Comparison of ENCODE assay signal across 8 cellular contexts in the genomic region with DNA sequence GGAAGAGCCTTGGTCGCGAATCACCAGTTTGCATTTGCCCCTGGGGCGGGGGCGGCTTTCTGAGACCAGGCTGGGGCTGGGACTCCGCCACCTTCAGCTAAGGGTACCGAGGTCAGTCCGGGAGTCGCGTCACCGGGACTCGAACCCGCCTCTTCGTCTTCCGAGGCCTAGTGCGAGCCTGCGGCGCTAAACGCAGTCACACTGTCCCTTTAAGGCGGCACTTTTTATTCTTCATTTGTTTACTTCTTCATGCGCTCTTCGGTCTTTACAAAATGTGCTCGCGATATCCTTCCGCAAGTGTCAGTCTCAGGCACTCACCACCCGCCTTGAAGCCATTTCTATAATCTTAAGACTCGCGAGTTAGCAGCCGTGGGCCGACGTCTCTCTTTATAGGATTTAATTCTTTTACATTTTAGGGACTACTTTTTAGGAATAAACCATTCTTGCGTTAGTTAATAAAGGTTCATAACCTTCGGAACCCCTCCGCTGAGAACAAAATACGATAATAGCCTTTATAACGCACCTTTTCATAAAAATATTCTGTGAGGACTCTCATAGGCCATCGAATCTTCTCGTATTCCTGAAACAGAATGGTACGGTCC. TPM values are rescaled to one million over a fixed set of nuclear protein-coding genes. Genes with fewer than 3 reads are reported as not detected.
A peak's percentile ranks its signal among the peaks of the same experiment; 100 is the strongest.
DNase-seq lines count a peak whose midpoint lies in the region; ATAC-seq and TF ChIP-seq lines count a peak whose summit lies in the region.

No MANE protein-coding gene starts in this region.

- H3K36me3 Mint-ChIP-seq in activated naive CD4-positive, alpha-beta T cell treated with anti-CD3 and anti-CD28 coated beads, Interleukin-2, amount 10 ng/mL, durations not matched to agents 7 days and 5 days = peaks cover 24% of the 10 kb centered on the region

- DNase-seq in GM12865 (ENCODE audit: low read depth) (peak; percentile 95), MV-4-11 (lab: John Stamatoyannopoulos, UW) (peak; percentile 93), SJSA1 (ENCODE audit: low read depth in 1 of 2, low spot score in 2 of 2) (peak in 1 of 2 experiments; percentile 90), globus pallidus (ENCODE audit: low spot score) (peak; percentile 90), occipital lobe (lab: John Stamatoyannopoulos, UW) (peak; percentile 72)
- peak; percentile 84 for DNase-seq in activated naive CD4-positive, alpha-beta T cell treated with anti-CD3 and anti-CD28 coated beads, Interleukin-2, amount 10 ng/mL, durations not matched to agents 7 days and 5 days

- no peak for ATAC-seq in GM18868 (IDR thresholded peaks at IDR 0.05; ENCODE audit: unreplicated experiment)

- peak overlapping the region; percentile 91 for H3K4me3 ChIP-seq in GM12865 (ENCODE audit: low read depth, low read length)
- peak overlapping the region; percentile 47 for H3K4me3 ChIP-seq in SJSA1
- peak overlapping the region; percentile 87 for H3K4me3 ChIP-seq in thymus (ENCODE audit: low read length)

- H3K27ac ChIP-seq in SJSA1 (peak overlapping the region; percentile 95), thymus (ENCODE audit: low read depth) (peak overlapping the region; percentile 97)

- H3K27ac Mint-ChIP-seq in activated naive CD4-positive, alpha-beta T cell treated with anti-CD3 and anti-CD28 coated beads, Interleukin-2, amount 10 ng/mL, durations not matched to agents 7 days and 5 days = peak overlapping the region; percentile 100

- TF ChIP-seq CTCF in GM12865 (IDR thresholded peaks at IDR 0.05; ENCODE audit: insufficient read depth, low read depth, low read length, missing control alignments) = no peak

- CTCF ChIA-PET in activated naive CD4-positive, alpha-beta T cell treated with anti-CD3 and anti-CD28 coated beads, Interleukin-2, amount 10 ng/mL, durations not matched to agents 7 days and 5 days (lab: Charles Lee) = interaction anchor here (1.8 to 9.6 kb wide), 5 partner anchors 11 to 54 kb away, joined by 4 to 172 read pairs (median 63); partner anchors contain the start of genes ACBD4 and HEXIM2

- peak overlapping the region; percentile 99 for H3K4me3 Mint-ChIP-seq in activated naive CD4-positive, alpha-beta T cell treated with anti-CD3 and anti-CD28 coated beads, Interleukin-2, amount 10 ng/mL, durations not matched to agents 7 days and 5 days

- under 1% methylated on average over 38 of the region's 38 CpGs for WGBS in thymus

- H3K27me3 ChIP-seq in SJSA1 (replicated peaks) (no peaks in the 10 kb centered on the region), thymus (ENCODE audit: control insufficient read depth, insufficient read depth) (no peaks in the 10 kb centered on the region)

- H3K9me3 ChIP-seq in SJSA1 (replicated peaks) (no peaks in the 10 kb centered on the region), thymus (ENCODE audit: control insufficient read depth) (no peaks in the 10 kb centered on the region)

- H3K27me3 Mint-ChIP-seq in activated naive CD4-positive, alpha-beta T cell treated with anti-CD3 and anti-CD28 coated beads, Interleukin-2, amount 10 ng/mL, durations not matched to agents 7 days and 5 days = peaks cover 17% of the 10 kb centered on the region

- H3K4me1 Mint-ChIP-seq in activated naive CD4-positive, alpha-beta T cell treated with anti-CD3 and anti-CD28 coated beads, Interleukin-2, amount 10 ng/mL, durations not matched to agents 7 days and 5 days = peaks cover 61% of the 10 kb centered on the region

- H3K4me1 ChIP-seq in SJSA1 (replicated peaks) (peaks cover 22% of the 10 kb centered on the region), thymus (ENCODE audit: control insufficient read depth, insufficient read depth, low read length) (peaks cover 34% of the 10 kb centered on the region)

- H3K36me3 ChIP-seq in SJSA1 (peaks cover 17% of the 10 kb centered on the region), thymus (ENCODE audit: control insufficient read depth, insufficient read depth) (no peaks in the 10 kb centered on the region)

- no peaks in the 10 kb centered on the region for H3K9me3 Mint-ChIP-seq in activated naive CD4-positive, alpha-beta T cell treated with anti-CD3 and anti-CD28 coated beads, Interleukin-2, amount 10 ng/mL, durations not matched to agents 7 days and 5 days

RNA-seq across cellular contexts. Expression of gene HEXIM1, which starts 0.6 kb away (rescaled TPM):
- total RNA-seq in SJSA1 (2014; rRNA removed; shearing (Covaris generic)) = 7.2 and 7.3 TPM in 2 replicates
- total RNA-seq in occipital lobe = 8.0 TPM
- 33.9 TPM for polyA plus RNA-seq in thymus

RNA-seq across cellular contexts. Expression of gene ACBD4, which starts 12.2 kb away (rescaled TPM):
- 0.89 and 1.6 TPM in 2 replicates for total RNA-seq in SJSA1 (2014; rRNA removed; shearing (Covaris generic))
- total RNA-seq in occipital lobe = 3.0 TPM
- 26.5 TPM for polyA plus RNA-seq in thymus

RNA-seq across cellular contexts. Expression of gene HEXIM2, which starts 14.0 kb away (rescaled TPM):
- total RNA-seq in SJSA1 (2014; rRNA removed; shearing (Covaris generic)) = 8.0 and 10.0 TPM in 2 replicates
- 8.1 TPM for total RNA-seq in occipital lobe
- polyA plus RNA-seq in thymus = 9.6 TPM

RNA-seq across cellular contexts. Expression of gene PLCD3, which starts 15.4 kb away (rescaled TPM):
- 17.5 and 92.5 TPM in 2 replicates for total RNA-seq in SJSA1 (2014; rRNA removed; shearing (Covaris generic))
- 3.1 TPM for total RNA-seq in occipital lobe
- 9.1 TPM for polyA plus RNA-seq in thymus
